Comparison of ENCODE assay signal across 18 cellular contexts in genomic region chr10:90130321-90131086, GRCh38.
DNase-seq lines count a peak whose midpoint lies in the region; ATAC-seq, FAIRE-seq and TF ChIP-seq lines count a peak whose summit lies in the region.
"Had no signal": no experiment of that assay in that cellular context is flagged by ENCODE, and none has a peak within 500 bp of the region (broad histone marks: within the 10 kb centered on the region; RNA-seq: fewer than 3 reads in every experiment).

No MANE protein-coding gene starts in this region.

- 10% methylated on average over 2 of the region's 2 CpGs for WGBS in GM12878 (ENCODE audit: insufficient coverage, insufficient replicate concordance, low lambda C conversion rate, missing lambda C conversion rate)

- in situ Hi-C loops in GM12878 (cut with MboI): no loop called here

- no peak for TF ChIP-seq POLR2A in GM12878 (IDR thresholded peaks at IDR 0.05; ENCODE audit: low read depth, low read length)
- TF ChIP-seq POLR2A in uterus (IDR thresholded peaks at IDR 0.05): no peak

- H3K9ac ChIP-seq in GM12878 (ENCODE audit: control insufficient read depth, insufficient read depth, low read length): no peak overlapping the region
- H3K9ac ChIP-seq: SK-N-SH had no signal

- POLR2A ChIA-PET in GM12878 (lab: Charles Lee): interaction anchor here (0.5 to 0.7 kb wide), 2 partner anchors 41 to 236 kb away, joined by 3 read pairs; no protein-coding TSS in a partner anchor

- H3K4me1 ChIP-seq in GM12878 (ENCODE audit: control insufficient read depth, insufficient read depth, low read length) (peaks cover 12% of the 10 kb centered on the region; the same call in 1 of the 2 replicates), uterus (no peaks in the 10 kb centered on the region)
- H3K4me1 ChIP-seq: breast epithelium had no signal

- BruUV-seq in GM12878 (replicated peaks; lab: Mats Ljungman, UMichigan): no TSS peak

- no peaks in the 10 kb centered on the region for H4K20me1 ChIP-seq in GM12878 (ENCODE audit: control insufficient read depth, insufficient read depth)

- H3K4me2 ChIP-seq in GM12878 (ENCODE audit: control insufficient read depth, insufficient read depth): no peak overlapping the region
- H3K4me2 ChIP-seq: SK-N-SH had no signal

- H3K27me3 ChIP-seq in GM12878 (replicated peaks in 1 of 2; ENCODE audit: control insufficient read depth in 2 of 2, insufficient read depth in 2 of 2, low read length in 1 of 2) (no peaks in the 10 kb centered on the region), uterus (no peaks in the 10 kb centered on the region)
- H3K27me3 ChIP-seq: breast epithelium, dorsolateral prefrontal cortex, heart right ventricle had no signal

- peak; percentile 48 for ATAC-seq in GM18520 (IDR thresholded peaks at IDR 0.05; ENCODE audit: unreplicated experiment)
- ATAC-seq in GM21423 (IDR thresholded peaks at IDR 0.05; ENCODE audit: unreplicated experiment): peak; percentile 78
- peak; percentile 77 for ATAC-seq in HG02870 (IDR thresholded peaks at IDR 0.05; ENCODE audit: unreplicated experiment)
- ATAC-seq in GM12878: peak; percentile 84
- ATAC-seq: heart right ventricle had no signal

- peak; percentile 20 to 37; a peak in 1 of 4 replicates for TF ChIP-seq EP300 in GM12878 (IDR thresholded peaks at IDR 0.05; ENCODE audit: borderline replicate concordance in 1 of 2, control insufficient read depth in 1 of 2, low read depth in 2 of 2, low read length in 2 of 2)

- CTCF ChIA-PET in GM12878 (lab: Yijun Ruan, JAX): interaction anchor here (0.8 to 1.3 kb wide), 2 partner anchors 18 to 175 kb away, joined by 3 to 4 read pairs; no protein-coding TSS in a partner anchor

- H3K27ac ChIP-seq in GM12878 (ENCODE audit: control insufficient read depth, insufficient read depth): peak overlapping the region; percentile 51
- H3K27ac ChIP-seq in uterus: no peak overlapping the region
- H3K27ac ChIP-seq: breast epithelium, dorsolateral prefrontal cortex, heart right ventricle had no signal

- H3K36me3 ChIP-seq in GM12878 (ENCODE audit: control insufficient read depth in 2 of 2, insufficient read depth in 2 of 2, low read length in 1 of 2): no peaks in the 10 kb centered on the region
- no peaks in the 10 kb centered on the region for H3K36me3 ChIP-seq in uterus
- H3K36me3 ChIP-seq: breast epithelium, heart right ventricle had no signal

- no peak for TF ChIP-seq CTCF in GM12878 (IDR thresholded peaks at IDR 0.05 in 2 of 3, conservative IDR thresholded peaks at IDR 0.05 in 1 of 3; ENCODE audit: control insufficient read depth in 2 of 3, extremely low read depth in 1 of 3, insufficient read depth in 1 of 3, low read depth in 3 of 3, low read length in 3 of 3)
- no peak for TF ChIP-seq CTCF in uterus (IDR thresholded peaks at IDR 0.05)

- SMC1A ChIA-PET in GM12878 (lab: Charles Lee; ENCODE audit: uncharacterized antibody, unreplicated experiment): interaction anchor here (0.9 to 2.3 kb wide), 6 partner anchors 19 to 175 kb away, joined by 3 to 7 read pairs (median 5); no protein-coding TSS in a partner anchor

- peaks cover 4% of the 10 kb centered on the region for H3K9me3 ChIP-seq in GM12878 (replicated peaks; ENCODE audit: control insufficient read depth, insufficient read depth, low read length)
- peaks cover 0 to 4% of the 10 kb centered on the region in 2 donors for H3K9me3 ChIP-seq in uterus
- H3K9me3 ChIP-seq: SK-N-SH had no signal

- RAD21 ChIA-PET in GM12878 (lab: Charles Lee; ENCODE audit: unreplicated experiment): interaction anchor here (0.8 to 1.5 kb wide), 4 partner anchors 112 to 242 kb away, joined by 3 to 4 read pairs (median 4); no protein-coding TSS in a partner anchor

- DNase-seq in GM12878 (ENCODE audit: low read depth, low spot score): peak; percentile 41
- no peak for DNase-seq in uterus
- no peak for DNase-seq in NCI-H187 treated with DMSO at 0.1 percent for 48 hours (lab: John Stamatoyannopoulos, UW)
- no peak for DNase-seq in kidney tubule cell (ENCODE audit: low spot score)
- no peak for DNase-seq in amniotic stem cell (lab: John Stamatoyannopoulos, UW)
- DNase-seq: activated CD4-positive, alpha-beta T cell treated with anti-CD3 and anti-CD28 coated beads, Interleukin-2, amount 50 U/mL, for 1 hour; Calu3; dorsolateral prefrontal cortex; H9; heart right ventricle; kidney; NCI-H1930; NCI-H510A; SK-N-SH had no signal

- H3K79me2 ChIP-seq in GM12878 (ENCODE audit: control insufficient read depth, insufficient read depth, low read length): no peaks in the 10 kb centered on the region

- FAIRE-seq in GM12878 (lab: Jason Lieb, UNC): no peak
- FAIRE-seq: kidney had no signal

- intact Hi-C loops in GM12878 (cut with micrococcal nuclease; ENCODE audit: unreplicated experiment): loop anchor here (2.0 to 5.0 kb wide), 2 partner anchors 43 to 84 kb away; no protein-coding TSS in a partner anchor
- intact Hi-C loops in uterus (cut with DNase I; ENCODE audit: low total_unique reads): no loop called here

- no peak for TF ChIP-seq RAD21 in GM12878 (IDR thresholded peaks at IDR 0.05; ENCODE audit: insufficient read depth, low read depth, low read length)

- H3K4me3 ChIP-seq in GM12878: no peak overlapping the region
- no peak overlapping the region for H3K4me3 ChIP-seq in uterus
- H3K4me3 ChIP-seq: breast epithelium, dorsolateral prefrontal cortex, heart right ventricle had no signal

- peak overlapping the region; percentile 59 for H2AFZ ChIP-seq in GM12878 (ENCODE audit: control insufficient read depth, low read depth, low read length)

TF ChIP-seq in GM12878, 131 proteins besides CTCF, POLR2A, EP300 and RAD21 (continues in another document):
- TF ChIP-seq YY1 (IDR thresholded peaks at IDR 0.05; ENCODE audit: low read depth, low read length) (no peak), CREM (IDR thresholded peaks at IDR 0.05; ENCODE audit: low read depth) (0 out of 2 replicates have a peak, but pooled peaks have one; percentile 25), KLF5 (IDR thresholded peaks at IDR 0.05; ENCODE audit: partially characterized antibody) (no peak), CUX1 (IDR thresholded peaks at IDR 0.05; ENCODE audit: insufficient replicate concordance, low read depth, low read length) (no peak), ZBED1 (IDR thresholded peaks at IDR 0.05; ENCODE audit: borderline replicate concordance) (peak; percentile 54; the same call in 1 of the 2 replicates), SKIL (IDR thresholded peaks at IDR 0.05; ENCODE audit: low read depth, poor library complexity, severe bottlenecking) (peak; percentile 22), TARDBP (IDR thresholded peaks at IDR 0.05; ENCODE audit: borderline replicate concordance) (no peak)
